Comparison of ENCODE assay signal across 7 cellular contexts in the genomic region with DNA sequence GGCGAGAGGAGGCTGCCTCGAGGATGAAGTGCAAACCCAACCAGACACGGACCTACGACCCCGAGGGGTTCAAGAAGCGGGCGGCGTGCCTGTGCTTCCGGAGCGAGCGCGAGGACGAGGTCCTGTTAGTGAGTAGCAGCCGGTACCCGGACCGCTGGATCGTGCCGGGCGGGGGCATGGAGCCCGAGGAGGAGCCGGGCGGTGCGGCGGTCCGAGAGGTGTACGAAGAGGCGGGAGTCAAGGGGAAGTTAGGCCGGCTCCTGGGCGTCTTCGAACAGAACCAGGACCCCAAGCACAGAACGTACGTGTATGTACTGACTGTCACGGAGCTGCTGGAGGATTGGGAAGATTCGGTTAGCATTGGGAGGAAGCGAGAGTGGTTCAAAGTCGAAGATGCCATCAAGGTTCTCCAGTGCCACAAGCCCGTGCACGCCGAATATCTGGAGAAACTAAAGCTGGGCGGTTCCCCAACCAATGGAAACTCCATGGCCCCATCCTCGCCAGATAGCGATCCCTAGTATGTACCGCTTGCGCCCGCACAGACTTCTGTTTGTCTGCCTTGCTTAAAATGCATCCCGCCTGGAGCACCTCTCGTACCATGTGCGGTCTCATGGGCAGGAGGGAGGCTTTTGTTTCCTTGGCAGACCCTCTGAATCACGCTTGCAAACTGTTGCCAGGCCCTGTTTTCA. TPM values are rescaled to one million over a fixed set of nuclear protein-coding genes. Genes with fewer than 3 reads are reported as not detected.
DNase-seq lines count a peak whose midpoint lies in the region; ATAC-seq, FAIRE-seq and TF ChIP-seq lines count a peak whose summit lies in the region.
"Not testable (repeated sequence)": the region's sequence is repeated elsewhere in the genome, so short reads cannot be mapped to it uniquely, and the experiment has no call there.

No MANE protein-coding gene starts in this region.

- not testable (repeated sequence) for H3K27me3 ChIP-seq in Peyer's patch
- H3K27me3 ChIP-seq in dorsolateral prefrontal cortex = peaks cover 0 to 70% (median 9%) of the 10 kb centered on the region in 45 donors

- not testable (repeated sequence) for H3K27me3 Mint-ChIP-seq in activated T-helper 17 cell treated with anti-CD3 and anti-CD28 coated beads, Interleukin-2, amount 50 U/mL, for 72 hours; naive thymus-derived CD8-positive, alpha-beta T cell

- TF ChIP-seq CTCF in Peyer's patch (IDR thresholded peaks at IDR 0.05); dorsolateral prefrontal cortex (IDR thresholded peaks at IDR 0.05 in 54 of 56, conservative IDR thresholded peaks at IDR 0.05 in 2 of 56; ENCODE audit: low read depth in 1 of 56, partially characterized antibody in 56 of 56): not testable (repeated sequence)

- not testable (repeated sequence) for H3K4me1 Mint-ChIP-seq in activated T-helper 17 cell treated with anti-CD3 and anti-CD28 coated beads, Interleukin-2, amount 50 U/mL, for 72 hours; naive thymus-derived CD8-positive, alpha-beta T cell

- H3K36me3 Mint-ChIP-seq in activated T-helper 17 cell treated with anti-CD3 and anti-CD28 coated beads, Interleukin-2, amount 50 U/mL, for 72 hours (ENCODE audit: low read depth); naive thymus-derived CD8-positive, alpha-beta T cell: not testable (repeated sequence)

- H3K4me3 Mint-ChIP-seq in activated T-helper 17 cell treated with anti-CD3 and anti-CD28 coated beads, Interleukin-2, amount 50 U/mL, for 72 hours = peak overlapping the region; percentile 79
- peak overlapping the region; percentile 83 to 92 (median 86) for H3K4me3 Mint-ChIP-seq in naive thymus-derived CD8-positive, alpha-beta T cell

- DNase-seq in GM12891 (ENCODE audit: insufficient read length, low spot score); Peyer's patch; left ventricle myocardium superior: not testable (repeated sequence)
- peak in 1 of 10 donors; percentile 7 for DNase-seq in dorsolateral prefrontal cortex
- DNase-seq in naive thymus-derived CD8-positive, alpha-beta T cell = peak in 1 of 10 donors; percentile 6

- H3K4me1 ChIP-seq in Peyer's patch = not testable (repeated sequence)

- POLR2A ChIA-PET in naive thymus-derived CD8-positive, alpha-beta T cell (lab: Charles Lee) = not testable (repeated sequence)

- intact Hi-C loops in dorsolateral prefrontal cortex (cut with DNase I); left ventricle myocardium superior (cut with micrococcal nuclease): not testable (repeated sequence)

- H3K27ac Mint-ChIP-seq in activated T-helper 17 cell treated with anti-CD3 and anti-CD28 coated beads, Interleukin-2, amount 50 U/mL, for 72 hours = not testable (repeated sequence)
- peak overlapping the region in 4 of 10 donors; percentile 13 to 89 (median 38) for H3K27ac Mint-ChIP-seq in naive thymus-derived CD8-positive, alpha-beta T cell

- not testable (repeated sequence) for H3K36me3 ChIP-seq in Peyer's patch

- FAIRE-seq in GM12891 (lab: Jason Lieb, UNC) = peak; percentile 93

- H3K9me3 ChIP-seq in Peyer's patch = not testable (repeated sequence)

- ATAC-seq in activated T-helper 17 cell treated with anti-CD3 and anti-CD28 coated beads, Interleukin-2, amount 50 U/mL, for 72 hours (replicated peaks) = peak; percentile 47
- ATAC-seq in left ventricle myocardium superior = peak; percentile 37
- peak; percentile 16 to 43 for ATAC-seq in naive thymus-derived CD8-positive, alpha-beta T cell

- TF ChIP-seq POLR2A in GM12891 (IDR thresholded peaks at IDR 0.05; ENCODE audit: low read depth, low read length); Peyer's patch (IDR thresholded peaks at IDR 0.05): not testable (repeated sequence)

- H3K4me3 ChIP-seq in Peyer's patch (peak overlapping the region; percentile 15 to 44 (median 41)), dorsolateral prefrontal cortex (peak overlapping the region in 58 of 59 donors; percentile 30 to 68 (median 52)), skin epidermis (peak overlapping the region; percentile 22 to 45 (median 31))

- not testable (repeated sequence) for H3K9me3 Mint-ChIP-seq in activated T-helper 17 cell treated with anti-CD3 and anti-CD28 coated beads, Interleukin-2, amount 50 U/mL, for 72 hours; naive thymus-derived CD8-positive, alpha-beta T cell

- H3K27ac ChIP-seq in Peyer's patch = not testable (repeated sequence)
- H3K27ac ChIP-seq in dorsolateral prefrontal cortex (peak overlapping the region in 7 of 59 donors; percentile 5 to 38 (median 29)), skin epidermis (peak overlapping the region in 1 of 21 experiments; percentile 44)

RNA-seq across cellular contexts. Expression of gene NUDT10, which starts 0.5 kb away (rescaled TPM):
- polyA plus RNA-seq in GM12891 (2012; ENCODE audit: low read depth, missing spikeins) = not detected
- total RNA-seq in Peyer's patch (under 1 TPM in 1 of 4 donors, not detected in 3; 0.88 TPM), dorsolateral prefrontal cortex (10 to 100 TPM in 117 of 120 experiments, 1 to 10 TPM in 3; 6.0 to 30.8 (median 19.3) TPM), left ventricle myocardium superior (0.20 TPM)
- total RNA-seq in activated T-helper 17 cell treated with anti-CD3 and anti-CD28 coated beads, Interleukin-2, amount 50 U/mL, for 72 hours = under 1 TPM; 0.58 to 0.82 TPM
- total RNA-seq in naive thymus-derived CD8-positive, alpha-beta T cell = not detected
- under 1 TPM; 0.20 to 0.39 (median 0.29) TPM for polyA plus RNA-seq in naive thymus-derived CD8-positive, alpha-beta T cell
